8 cellular contexts compared by ENCODE assay signal in genomic region chr1:12619396-12620141, GRCh38. TPM values are rescaled to one million over a fixed set of nuclear protein-coding genes. Genes with fewer than 3 reads are reported as not detected.
DNase-seq lines count a peak whose midpoint lies in the region; ATAC-seq lines count a peak whose summit lies in the region.

No MANE protein-coding gene starts in this region.

- ATAC-seq in HG03175 (IDR thresholded peaks at IDR 0.05; ENCODE audit: unreplicated experiment): peak; percentile 44
- no peak for ATAC-seq in HG03469 (IDR thresholded peaks at IDR 0.05; ENCODE audit: unreplicated experiment)

- DNase-seq in DMS53 treated with DMSO at 0.1 percent for 48 hours (lab: John Stamatoyannopoulos, UW; ENCODE audit: unreplicated experiment) (peak; percentile 82), NCI-H82 (lab: John Stamatoyannopoulos, UW) (peak; percentile 92), lung microvascular endothelial cell (ENCODE audit: low read depth in 2 of 2) (peak; percentile 89 to 91)
- DNase-seq in activated CD8-positive, alpha-beta memory T cell treated with anti-CD3 and anti-CD28 coated beads for 24 hours: peak; percentile 91
- DNase-seq in effector CD4-positive, alpha-beta T cell: peak; percentile 71
- peak; percentile 68 to 70 for DNase-seq in stimulated activated CD4-positive, alpha-beta T cell treated with anti-CD3 and anti-CD28 coated beads, Interleukin-4, amount 100 ng/mL, for 48 hours (ENCODE audit: low read depth in 2 of 2)

RNA-seq across cellular contexts. Expression of gene DHRS3, which starts 1.6 kb away (rescaled TPM):
- 83.5 and 150 TPM in 2 replicates for total RNA-seq in lung microvascular endothelial cell

RNA-seq across cellular contexts. Expression of gene AADACL4, which starts 24.3 kb away (rescaled TPM):
- total RNA-seq in lung microvascular endothelial cell: not detected in 2 replicates
